In the genomic region with DNA sequence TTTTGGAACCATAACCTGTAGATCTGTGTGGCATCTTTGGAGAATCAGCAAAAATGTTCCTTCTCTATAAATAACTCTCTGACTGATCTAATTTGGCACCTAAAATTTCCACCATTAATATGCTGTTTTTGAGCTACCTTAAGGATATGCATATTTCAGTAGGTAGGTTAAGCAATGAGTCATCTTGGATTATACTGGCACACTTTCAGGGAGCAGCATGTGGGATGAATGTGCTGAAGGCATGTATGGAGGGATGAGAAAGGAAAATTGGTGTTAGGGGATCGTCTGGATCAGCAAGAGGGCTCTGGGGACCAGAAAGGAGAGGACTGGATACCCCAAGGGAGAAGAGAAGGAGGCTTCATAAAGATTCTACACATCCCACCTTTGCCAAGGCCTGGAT, we compare ENCODE assay signal across 1 cellular context.
TF ChIP-seq lines count a peak whose summit lies in the region.

No MANE protein-coding gene starts in this region.

TF ChIP-seq in H1, 55 proteins besides CTCF, POLR2A, EP300 and RAD21 (continued from another document):
- TF ChIP-seq POU5F1 (IDR thresholded peaks at IDR 0.05; ENCODE audit: low read depth, low read length) = no peak
- TF ChIP-seq CTBP2 (IDR thresholded peaks at IDR 0.05; ENCODE audit: borderline replicate concordance, insufficient read depth, insufficient read length, low read length) = no peak
- TF ChIP-seq CBX5 (IDR thresholded peaks at IDR 0.05; ENCODE audit: low read depth, low read length) = no peak
- no peak for TF ChIP-seq EGR1 (IDR thresholded peaks at IDR 0.05; ENCODE audit: borderline replicate concordance, low read depth, low read length)
- TF ChIP-seq HDAC2 (IDR thresholded peaks at IDR 0.05; ENCODE audit: borderline replicate concordance in 1 of 2, low read depth in 2 of 2, low read length in 2 of 2) = no peak
- no peak for TF ChIP-seq NRF1 (IDR thresholded peaks at IDR 0.05; ENCODE audit: low read depth, low read length)
- no peak for TF ChIP-seq KDM4A (IDR thresholded peaks at IDR 0.05; ENCODE audit: low read depth, low read length, severe bottlenecking)
- TF ChIP-seq CEBPB (IDR thresholded peaks at IDR 0.05; ENCODE audit: low read depth, low read length) = no peak
